ENCODE assay signal across 16 cellular contexts in genomic region chrX:150205011-150205410, GRCh38.
DNase-seq lines count a peak whose midpoint lies in the region; ATAC-seq and TF ChIP-seq lines count a peak whose summit lies in the region.
"Had no signal": no experiment of that assay in that cellular context is flagged by ENCODE, and none has a peak within 500 bp of the region (broad histone marks: within the 10 kb centered on the region; RNA-seq: fewer than 3 reads in every experiment).

No MANE protein-coding gene starts in this region.

- ATAC-seq in HCT116 (peak; percentile 63), GM19351 (IDR thresholded peaks at IDR 0.05; ENCODE audit: unreplicated experiment) (no peak)
- no peak for ATAC-seq in naive thymus-derived CD8-positive, alpha-beta T cell
- ATAC-seq: activated CD4-positive, alpha-beta T cell treated with anti-CD3 and anti-CD28 coated beads for 36 hours; GM12878 had no signal

- intact Hi-C loops in HCT116 (cut with micrococcal nuclease) (loop anchor here (10.0 kb wide), 2 partner anchors 240 to 290 kb away; no protein-coding TSS in a partner anchor), stomach (cut with DNase I; ENCODE audit: low total_unique reads) (no loop called here)

- BruUV-seq in HCT116 (replicated peaks; lab: Mats Ljungman, UMichigan) = no TSS peak

- no peaks in the 10 kb centered on the region for H3K27me3 ChIP-seq in HCT116 (ENCODE audit: insufficient read depth, low read length)
- H3K27me3 ChIP-seq in adipocyte (replicated peaks; ENCODE audit: control insufficient read depth, insufficient read depth, low read length) = peaks cover 3% of the 10 kb centered on the region
- no peaks in the 10 kb centered on the region for H3K27me3 ChIP-seq in stomach

- TF ChIP-seq CTCF in HCT116 (IDR thresholded peaks at IDR 0.05 in 2 of 3, conservative IDR thresholded peaks at IDR 0.05 in 1 of 3; ENCODE audit: borderline replicate concordance in 1 of 3, insufficient read depth in 1 of 3, low read depth in 2 of 3, low read length in 2 of 3) (peak in 2 of 3 experiments; percentile 19 to 35; a peak in 3 of 6 replicates), stomach (IDR thresholded peaks at IDR 0.05) (peak in 1 of 7 experiments; percentile 8)

- H3K9me3 Mint-ChIP-seq in naive thymus-derived CD8-positive, alpha-beta T cell = no peaks in the 10 kb centered on the region
- H3K9me3 Mint-ChIP-seq: activated naive CD4-positive, alpha-beta T cell treated with anti-CD3 and anti-CD28 coated beads, Interleukin-2, amount 50 U/mL, for 24 hours; CD4-positive, CD25-positive, alpha-beta regulatory T cell; stimulated activated naive CD8-positive, alpha-beta T cell treated with anti-CD3 and anti-CD28 coated beads, Interleukin-15, Interleukin-2, amounts not matched to agents 100 ng/mL and 50 ng/mL, for 24 hours had no signal

- no peak overlapping the region for H3K9ac ChIP-seq in HCT116 (ENCODE audit: low read length)
- no peak overlapping the region for H3K9ac ChIP-seq in adipocyte (ENCODE audit: low read length)

- no peak for DNase-seq in HCT116 (ENCODE audit: low read depth, low spot score)
- peak; percentile 42 for DNase-seq in adipocyte (ENCODE audit: low read depth)
- DNase-seq in iris pigment epithelial cell (ENCODE audit: low read depth) = peak; percentile 42
- peak; percentile 41 for DNase-seq in stomach
- no peak for DNase-seq in activated effector memory CD4-positive, alpha-beta T cell treated with anti-CD3 and anti-CD28 coated beads, Interleukin-2, amount 50 U/mL, for 16 hours
- DNase-seq in naive thymus-derived CD8-positive, alpha-beta T cell = no peak
- DNase-seq: activated CD4-positive, alpha-beta T cell treated with anti-CD3 and anti-CD28 coated beads for 36 hours; CD4-positive, CD25-positive, alpha-beta regulatory T cell; occipital lobe; RPMI8226; stimulated activated CD4-positive, alpha-beta T cell treated with anti-CD3 and anti-CD28 coated beads, Interleukin-12 subunit alpha, Interleukin-12 subunit beta, amount 100 ng/mL, for 4 hours had no signal

- H3K36me3 ChIP-seq in HCT116 (ENCODE audit: control insufficient read depth in 1 of 2, insufficient read depth in 2 of 2, low read length in 2 of 2) (no peaks in the 10 kb centered on the region), adipocyte (ENCODE audit: control insufficient read depth, insufficient read depth, low read length, severe bottlenecking) (no peaks in the 10 kb centered on the region), stomach (no peaks in the 10 kb centered on the region)
- H3K36me3 ChIP-seq: cardiac muscle cell had no signal

- H3K4me1 Mint-ChIP-seq in naive thymus-derived CD8-positive, alpha-beta T cell = no peaks in the 10 kb centered on the region
- H3K4me1 Mint-ChIP-seq: activated naive CD4-positive, alpha-beta T cell treated with anti-CD3 and anti-CD28 coated beads, Interleukin-2, amount 50 U/mL, for 24 hours; CD4-positive, CD25-positive, alpha-beta regulatory T cell had no signal

- CTCF ChIA-PET in HCT116 (lab: Charles Lee) = interaction anchor here (0.9 to 1.6 kb wide), 2 partner anchors 13 to 59 kb away, joined by 3 read pairs; no protein-coding TSS in a partner anchor

- TF ChIP-seq POLR2A in HCT116 (IDR thresholded peaks at IDR 0.05; ENCODE audit: borderline replicate concordance, extremely low read depth, insufficient read depth, insufficient read length) = no peak
- no peak for TF ChIP-seq POLR2A in stomach (IDR thresholded peaks at IDR 0.05)

- no peak overlapping the region for H3K4me3 ChIP-seq in HCT116 (replicated peaks in 1 of 2; ENCODE audit: low read depth in 1 of 2, low read length in 2 of 2)
- H3K4me3 ChIP-seq in adipocyte (ENCODE audit: low read length) = no peak overlapping the region
- H3K4me3 ChIP-seq in stomach = no peak overlapping the region
- H3K4me3 ChIP-seq: cardiac muscle cell, GM12878 had no signal

- H3K27ac Mint-ChIP-seq in naive thymus-derived CD8-positive, alpha-beta T cell = no peak overlapping the region
- H3K27ac Mint-ChIP-seq: activated CD4-positive, alpha-beta T cell treated with anti-CD3 and anti-CD28 coated beads for 36 hours; activated naive CD4-positive, alpha-beta T cell treated with anti-CD3 and anti-CD28 coated beads, Interleukin-2, amount 50 U/mL, for 24 hours; CD4-positive, CD25-positive, alpha-beta regulatory T cell; stimulated activated naive CD8-positive, alpha-beta T cell treated with anti-CD3 and anti-CD28 coated beads, Interleukin-15, Interleukin-2, amounts not matched to agents 100 ng/mL and 50 ng/mL, for 24 hours had no signal

- no peaks in the 10 kb centered on the region for H3K79me2 ChIP-seq in HCT116 (ENCODE audit: insufficient read depth, low read length)

- H3K36me3 Mint-ChIP-seq in naive thymus-derived CD8-positive, alpha-beta T cell = no peaks in the 10 kb centered on the region
- H3K36me3 Mint-ChIP-seq: activated naive CD4-positive, alpha-beta T cell treated with anti-CD3 and anti-CD28 coated beads, Interleukin-2, amount 50 U/mL, for 24 hours; CD4-positive, CD25-positive, alpha-beta regulatory T cell had no signal

- RAD21 ChIA-PET in HCT116 (lab: Charles Lee; ENCODE audit: low non-redundant PET in 1 of 2, low total read pairs in 2 of 2, uncharacterized antibody in 2 of 2, unreplicated experiment in 2 of 2) = no interaction called here

- no peaks in the 10 kb centered on the region for H3K27me3 Mint-ChIP-seq in naive thymus-derived CD8-positive, alpha-beta T cell
- H3K27me3 Mint-ChIP-seq: activated CD4-positive, alpha-beta T cell treated with anti-CD3 and anti-CD28 coated beads for 36 hours; activated naive CD4-positive, alpha-beta T cell treated with anti-CD3 and anti-CD28 coated beads, Interleukin-2, amount 50 U/mL, for 24 hours; CD4-positive, CD25-positive, alpha-beta regulatory T cell; stimulated activated naive CD8-positive, alpha-beta T cell treated with anti-CD3 and anti-CD28 coated beads, Interleukin-15, Interleukin-2, amounts not matched to agents 100 ng/mL and 50 ng/mL, for 24 hours had no signal

- H3K9me2 ChIP-seq in HCT116 (ENCODE audit: insufficient read depth) = no peaks in the 10 kb centered on the region

- no peak overlapping the region for H3K4me2 ChIP-seq in HCT116 (ENCODE audit: low read length)

- H3K4me3 Mint-ChIP-seq in naive thymus-derived CD8-positive, alpha-beta T cell = no peak overlapping the region
- H3K4me3 Mint-ChIP-seq: activated CD4-positive, alpha-beta T cell treated with anti-CD3 and anti-CD28 coated beads for 36 hours; activated naive CD4-positive, alpha-beta T cell treated with anti-CD3 and anti-CD28 coated beads, Interleukin-2, amount 50 U/mL, for 24 hours; CD4-positive, CD25-positive, alpha-beta regulatory T cell; stimulated activated naive CD8-positive, alpha-beta T cell treated with anti-CD3 and anti-CD28 coated beads, Interleukin-15, Interleukin-2, amounts not matched to agents 100 ng/mL and 50 ng/mL, for 24 hours had no signal

- TF ChIP-seq RAD21 in HCT116 (IDR thresholded peaks at IDR 0.05; ENCODE audit: low read depth) = no peak

- no peaks in the 10 kb centered on the region for H3K9me3 ChIP-seq in HCT116 (ENCODE audit: control insufficient read depth in 1 of 2, insufficient read depth in 1 of 2, low read depth in 1 of 2, low read length in 2 of 2)
- H3K9me3 ChIP-seq in adipocyte (ENCODE audit: control insufficient read depth, low read length) = peaks cover 9% of the 10 kb centered on the region
- no peaks in the 10 kb centered on the region for H3K9me3 ChIP-seq in stomach

- no peak overlapping the region for H3K27ac ChIP-seq in HCT116 (ENCODE audit: low read depth, low read length)
- H3K27ac ChIP-seq in stomach = peak overlapping the region in 1 of 5 donors; percentile 29
- H3K27ac ChIP-seq: cardiac muscle cell had no signal

- H3K4me1 ChIP-seq in HCT116 (ENCODE audit: control insufficient read depth in 1 of 2, insufficient read depth in 2 of 2, low read length in 2 of 2) (peaks cover 7 to 16% of the 10 kb centered on the region in 2 experiments), adipocyte (ENCODE audit: control insufficient read depth, insufficient read depth, low read length) (peaks cover 58% of the 10 kb centered on the region), stomach (no peaks in the 10 kb centered on the region)

- no peak overlapping the region for H2AFZ ChIP-seq in HCT116 (ENCODE audit: low read depth, low read length, poor library complexity, severe bottlenecking)

- 61 to 95% (median 71%) methylated on average over 1 to 2 of the region's 2 CpGs for WGBS in stomach, 5 donors

- POLR2A ChIA-PET in HCT116 (lab: Charles Lee) = no interaction called here
- POLR2A ChIA-PET in naive thymus-derived CD8-positive, alpha-beta T cell (lab: Charles Lee) = no interaction called here

- no peaks in the 10 kb centered on the region for H4K20me1 ChIP-seq in HCT116 (ENCODE audit: insufficient read depth)

- no peak for TF ChIP-seq EP300 in stomach (IDR thresholded peaks at IDR 0.05)

TF ChIP-seq in HCT116, 20 proteins besides CTCF, POLR2A, EP300 and RAD21 (continues in another document):
- TF ChIP-seq EGR1 (IDR thresholded peaks at IDR 0.05; ENCODE audit: low read depth) (no peak), POLR2AphosphoS5 (IDR thresholded peaks at IDR 0.05; ENCODE audit: low read depth, low read length) (no peak), YY1 (IDR thresholded peaks at IDR 0.05; ENCODE audit: extremely low read depth, insufficient replicate concordance, low read depth, low read length) (no peak), JUND (IDR thresholded peaks at IDR 0.05) (no peak), FOSL1 (IDR thresholded peaks at IDR 0.05; ENCODE audit: low read depth) (no peak), CEBPB (IDR thresholded peaks at IDR 0.05; ENCODE audit: low read depth) (no peak), SRF (IDR thresholded peaks at IDR 0.05; ENCODE audit: low read depth) (no peak), MAX (IDR thresholded peaks at IDR 0.05) (no peak), ELF1 (IDR thresholded peaks at IDR 0.05; ENCODE audit: borderline replicate concordance, low read depth) (no peak), CBX3 (IDR thresholded peaks at IDR 0.05; ENCODE audit: low read depth) (no peak), EZH2phosphoT487 (IDR thresholded peaks at IDR 0.05; ENCODE audit: borderline replicate concordance) (no peak)

Comparison
In these comparisons a context has a peak if more than half of its experiments do, and no peak if none do; other contexts are left out.
1. DNase-seq: peak in adipocyte (single experiment), iris pigment epithelial cell (single experiment) and stomach (single experiment); none in HCT116 (single experiment), activated effector memory CD4-positive, alpha-beta T cell treated with anti-CD3 and anti-CD28 coated beads, Interleukin-2, amount 50 U/mL, for 16 hours (single experiment) and naive thymus-derived CD8-positive, alpha-beta T cell (0 of 10).